15 cellular contexts compared by ENCODE assay signal in the genomic region with DNA sequence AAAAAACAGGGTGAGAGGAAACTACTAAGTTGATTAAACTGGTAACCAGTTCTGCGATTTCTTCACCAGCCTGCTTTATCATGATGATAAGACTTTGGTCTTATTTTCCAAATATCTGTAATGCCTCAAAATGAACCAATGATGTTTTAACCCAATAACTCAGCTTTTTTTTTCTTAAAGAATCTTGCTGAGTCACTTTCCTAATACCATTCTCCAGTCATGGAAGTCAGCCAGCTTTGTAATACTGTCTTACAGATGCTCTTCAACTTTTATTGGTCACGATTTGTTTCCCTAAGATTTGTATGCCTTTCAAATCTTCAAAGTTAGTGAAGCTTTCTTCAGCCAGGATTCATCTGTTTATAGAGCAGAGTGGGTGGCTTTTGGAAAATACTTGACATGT. TPM values are rescaled to one million over a fixed set of nuclear protein-coding genes. Genes with fewer than 3 reads are reported as not detected.
A peak's percentile ranks its signal among the peaks of the same experiment; 100 is the strongest.
DNase-seq lines count a peak whose midpoint lies in the region; ATAC-seq and TF ChIP-seq lines count a peak whose summit lies in the region.
"Had no signal": no experiment of that assay in that cellular context is flagged by ENCODE, and none has a peak within 500 bp of the region (broad histone marks: within the 10 kb centered on the region; RNA-seq: fewer than 3 reads in every experiment).

No MANE protein-coding gene starts in this region.

- H3K27ac ChIP-seq in A673 (ENCODE audit: low read depth, low read length, poor library complexity, severe bottlenecking) = no peak overlapping the region
- H3K27ac ChIP-seq: left lung had no signal

- no peaks in the 10 kb centered on the region for H3K27me3 ChIP-seq in A673 (replicated peaks; ENCODE audit: insufficient read depth, low read depth, low read length, poor library complexity)
- H3K27me3 ChIP-seq: left lung had no signal

- peaks cover 3% of the 10 kb centered on the region for H3K4me1 ChIP-seq in A673 (ENCODE audit: insufficient read depth, low read length, poor library complexity, severe bottlenecking)
- H3K4me1 ChIP-seq: left lung had no signal

- BruUV-seq in A673 (replicated peaks; lab: Mats Ljungman, UMichigan) = no TSS peak

- no peaks in the 10 kb centered on the region for H3K9me3 ChIP-seq in A673 (ENCODE audit: low read depth, low read length, poor library complexity, severe bottlenecking)
- H3K9me3 ChIP-seq: left lung had no signal

- no peak overlapping the region for H3K4me3 ChIP-seq in A673 (ENCODE audit: low read depth, low read length, poor library complexity, severe bottlenecking)
- H3K4me3 ChIP-seq: left lung had no signal

- CTCF ChIA-PET in A673 (lab: Charles Lee) = no interaction called here

- no peaks in the 10 kb centered on the region for H3K36me3 ChIP-seq in A673 (ENCODE audit: insufficient read depth, low read length, poor library complexity, severe bottlenecking)
- H3K36me3 ChIP-seq: left lung had no signal

- DNase-seq in A673 (ENCODE audit: low spot score) = peak; percentile 41
- DNase-seq in HCEC 1CT = peak; percentile 75
- DNase-seq in astrocyte of the hippocampus (ENCODE audit: low read depth, low spot score) = peak; percentile 68
- peak; percentile 34 for DNase-seq in hepatic stellate cell (ENCODE audit: low spot score)
- no peak for DNase-seq in activated CD4-positive, alpha-beta T cell treated with anti-CD3 and anti-CD28 coated beads for 48 hours
- no peak for DNase-seq in left colon
- no peak for DNase-seq in inferior parietal cortex (ENCODE audit: extremely low spot score)
- DNase-seq: activated CD4-positive, alpha-beta T cell treated with anti-CD3 and anti-CD28 coated beads, Interleukin-2, amount 10 ng/mL, durations not matched to agents 7 days and 5 days; left lung; NCI-H1930; stimulated activated CD4-positive, alpha-beta T cell treated with anti-CD3 and anti-CD28 coated beads, Interleukin-12 subunit alpha, Interleukin-12 subunit beta, amount 100 ng/mL, for 4 hours had no signal

- no peak for ATAC-seq in left colon
- no peak for ATAC-seq in GM18909 (IDR thresholded peaks at IDR 0.05; ENCODE audit: poor library complexity, unreplicated experiment)
- ATAC-seq: left lung had no signal

- intact Hi-C loops in A673 (cut with micrococcal nuclease; ENCODE audit: unreplicated experiment) = no loop called here
- intact Hi-C loops in left colon (cut with DNase I, micrococcal nuclease) = no loop called here

- POLR2A ChIA-PET in A673 (lab: Charles Lee; ENCODE audit: low non-redundant PET) = no interaction called here

- no peak for TF ChIP-seq CTCF in A673 (conservative IDR thresholded peaks at IDR 0.05; ENCODE audit: low read depth, low read length)

RNA-seq across cellular contexts. Expression of gene SMIM21, which starts 47.7 kb away (rescaled TPM):
- total RNA-seq in A673 (2021) (not detected in 2 replicates), left colon (not detected)
- total RNA-seq: activated CD4-positive, alpha-beta T cell treated with anti-CD3 and anti-CD28 coated beads, Interleukin-2, amount 10 ng/mL, durations not matched to agents 7 days and 5 days; B cell; left lung; T-helper 1 cell treated with Interleukin-12 subunit alpha and Interleukin-12 subunit beta and Interleukin-4 antibody, amounts not matched to agents 30 ng/mL and 1 ng/mL, for 36 hours; ureter had no signal

Comparison
In these comparisons a context has a peak if more than half of its experiments do, and no peak if none do; other contexts are left out.
1. DNase-seq: peak in A673 (single experiment), HCEC 1CT (single experiment), astrocyte of the hippocampus (single experiment) and hepatic stellate cell (single experiment); none in activated CD4-positive, alpha-beta T cell treated with anti-CD3 and anti-CD28 coated beads for 48 hours (single experiment), left colon (0 of 2) and inferior parietal cortex (single experiment).